Comparison of ENCODE assay signal across 31 cellular contexts in genomic region chr12:68003777-68004176, GRCh38. TPM values are rescaled to one million over a fixed set of nuclear protein-coding genes. Genes with fewer than 3 reads are reported as not detected.
"Had no signal": no experiment of that assay in that cellular context is flagged by ENCODE, and none has a peak within 500 bp of the region (broad histone marks: within the 10 kb centered on the region; RNA-seq: fewer than 3 reads in every experiment).

No MANE protein-coding gene starts in this region.

- H3K36me3 Mint-ChIP-seq: activated naive CD4-positive, alpha-beta T cell treated with anti-CD3 and anti-CD28 coated beads, Interleukin-2, amount 10 ng/mL, durations not matched to agents 7 days and 5 days; brain had no signal

- ATAC-seq: activated CD4-positive, alpha-beta T cell treated with anti-CD3 and anti-CD28 coated beads for 36 hours; activated naive CD4-positive, alpha-beta T cell treated with anti-CD3 and anti-CD28 coated beads, Interleukin-2, amount 50 U/mL, for 72 hours; effector memory CD8-positive, alpha-beta T cell; foreskin keratinocyte; gastrocnemius medialis; heart left ventricle; T-helper 17 cell had no signal

- H3K4me3 Mint-ChIP-seq: activated CD4-positive, alpha-beta memory T cell treated with anti-CD3 and anti-CD28 coated beads for 36 hours; activated CD4-positive, alpha-beta T cell treated with anti-CD3 and anti-CD28 coated beads for 36 hours; activated CD4-positive, alpha-beta T cell treated with anti-CD3 and anti-CD28 coated beads, Interleukin-2, amount 10 ng/mL, durations not matched to agents 24 days and 14 days; activated naive CD4-positive, alpha-beta T cell treated with anti-CD3 and anti-CD28 coated beads, Interleukin-2, amount 10 ng/mL, durations not matched to agents 7 days and 5 days; activated naive CD8-positive, alpha-beta T cell treated with anti-CD3 and anti-CD28 coated beads, Interleukin-2, amount 10 ng/mL, durations not matched to agents 7 days and 5 days; activated T-helper 1 cell treated with anti-CD3 and anti-CD28 coated beads, Interleukin-12 subunit alpha, Interleukin-12 subunit beta, Interleukin-2, Interleukin-4 antibody, amounts not matched to agents 30 ng/mL and 10 ng/mL and 1 ng/mL, durations not matched to agents 14 hours and 24 hours and 36 hours; brain; effector memory CD8-positive, alpha-beta T cell; T-helper 17 cell; T-helper 2 cell treated with Interferon-gamma antibody and Interleukin-4, amounts not matched to agents 5 μg/mL and 100 μg/mL, for 36 hours had no signal

- H3K9me3 Mint-ChIP-seq: activated CD4-positive, alpha-beta memory T cell treated with anti-CD3 and anti-CD28 coated beads for 36 hours; activated naive CD4-positive, alpha-beta T cell treated with anti-CD3 and anti-CD28 coated beads, Interleukin-2, amount 10 ng/mL, durations not matched to agents 7 days and 5 days; activated naive CD8-positive, alpha-beta T cell treated with anti-CD3 and anti-CD28 coated beads, Interleukin-2, amount 10 ng/mL, durations not matched to agents 7 days and 5 days; activated T-helper 1 cell treated with anti-CD3 and anti-CD28 coated beads, Interleukin-12 subunit alpha, Interleukin-12 subunit beta, Interleukin-2, Interleukin-4 antibody, amounts not matched to agents 30 ng/mL and 10 ng/mL and 1 ng/mL, durations not matched to agents 14 hours and 24 hours and 36 hours; activated T-helper 2 cell treated with anti-CD3 and anti-CD28 coated beads, Interferon-gamma antibody, Interleukin-2, Interleukin-4, amounts not matched to agents 10 μg/mL and 5 μg/mL and 100 μg/mL, durations not matched to agents 14 hours and 24 hours and 36 hours; effector memory CD8-positive, alpha-beta T cell; T-helper 2 cell treated with Interferon-gamma antibody and Interleukin-4, amounts not matched to agents 5 μg/mL and 100 μg/mL, for 36 hours had no signal

- H3K27ac Mint-ChIP-seq: activated CD4-positive, alpha-beta memory T cell treated with anti-CD3 and anti-CD28 coated beads for 36 hours; activated CD4-positive, alpha-beta T cell treated with anti-CD3 and anti-CD28 coated beads for 36 hours; activated CD4-positive, alpha-beta T cell treated with anti-CD3 and anti-CD28 coated beads, Interleukin-2, amount 10 ng/mL, durations not matched to agents 24 days and 14 days; activated naive CD4-positive, alpha-beta T cell treated with anti-CD3 and anti-CD28 coated beads, Interleukin-2, amount 10 ng/mL, durations not matched to agents 7 days and 5 days; activated naive CD4-positive, alpha-beta T cell treated with anti-CD3 and anti-CD28 coated beads, Interleukin-2, amount 50 U/mL, for 72 hours; activated naive CD8-positive, alpha-beta T cell treated with anti-CD3 and anti-CD28 coated beads, Interleukin-2, amount 10 ng/mL, durations not matched to agents 7 days and 5 days; activated T-helper 1 cell treated with anti-CD3 and anti-CD28 coated beads, Interleukin-12 subunit alpha, Interleukin-12 subunit beta, Interleukin-2, Interleukin-4 antibody, amounts not matched to agents 30 ng/mL and 10 ng/mL and 1 ng/mL, durations not matched to agents 14 hours and 24 hours and 36 hours; activated T-helper 2 cell treated with anti-CD3 and anti-CD28 coated beads, Interferon-gamma antibody, Interleukin-2, Interleukin-4, amounts not matched to agents 10 μg/mL and 5 μg/mL and 100 μg/mL, durations not matched to agents 14 hours and 24 hours and 36 hours; brain; T-helper 17 cell; T-helper 2 cell treated with Interferon-gamma antibody and Interleukin-4, amounts not matched to agents 5 μg/mL and 100 μg/mL, for 36 hours had no signal

- H3K27me3 Mint-ChIP-seq: activated CD4-positive, alpha-beta memory T cell treated with anti-CD3 and anti-CD28 coated beads for 36 hours; activated CD4-positive, alpha-beta T cell treated with anti-CD3 and anti-CD28 coated beads for 36 hours; activated CD4-positive, alpha-beta T cell treated with anti-CD3 and anti-CD28 coated beads, Interleukin-2, amount 10 ng/mL, durations not matched to agents 24 days and 14 days; activated naive CD4-positive, alpha-beta T cell treated with anti-CD3 and anti-CD28 coated beads, Interleukin-2, amount 10 ng/mL, durations not matched to agents 7 days and 5 days; brain; effector memory CD8-positive, alpha-beta T cell; T-helper 17 cell had no signal

- DNase-seq: activated CD4-positive, alpha-beta memory T cell treated with anti-CD3 and anti-CD28 coated beads for 36 hours; activated CD4-positive, alpha-beta T cell treated with anti-CD3 and anti-CD28 coated beads for 36 hours; activated CD4-positive, alpha-beta T cell treated with anti-CD3 and anti-CD28 coated beads, Interleukin-2, amount 10 ng/mL, durations not matched to agents 24 days and 14 days; activated CD4-positive, CD25-positive, alpha-beta regulatory T cell; activated CD4-positive, CD25-positive, alpha-beta regulatory T cell treated with anti-CD3 and anti-CD28 coated beads, Interleukin-2, amount 50 U/mL, for 72 hours; activated CD8-positive, alpha-beta memory T cell treated with anti-CD3 and anti-CD28 coated beads, Interleukin-2, amount 50 U/mL, for 48 hours; activated effector memory CD4-positive, alpha-beta T cell treated with anti-CD3 and anti-CD28 coated beads, Interleukin-2, amount 50 U/mL, for 16 hours; activated naive CD4-positive, alpha-beta T cell treated with anti-CD3 and anti-CD28 coated beads, Interleukin-2, amount 10 ng/mL, durations not matched to agents 7 days and 5 days; activated naive CD8-positive, alpha-beta T cell treated with anti-CD3 and anti-CD28 coated beads, Interleukin-2, amount 10 ng/mL, durations not matched to agents 7 days and 5 days; activated T-cell treated with anti-CD3 and anti-CD28 coated beads for 4 hours; activated T-cell treated with anti-CD3 and anti-CD28 coated beads, Interleukin-2, amount 50 U/mL, for 48 hours; cortex of kidney; dermis blood vessel endothelial cell; effector CD4-positive, alpha-beta T cell; effector memory CD8-positive, alpha-beta T cell; erythroblast; foreskin keratinocyte; gastrocnemius medialis; glutamatergic neuron; heart left ventricle; T-helper 1 cell; T-helper 17 cell; T1000 had no signal

- H3K4me1 Mint-ChIP-seq: activated CD4-positive, alpha-beta T cell treated with anti-CD3 and anti-CD28 coated beads for 36 hours; activated naive CD4-positive, alpha-beta T cell treated with anti-CD3 and anti-CD28 coated beads, Interleukin-2, amount 10 ng/mL, durations not matched to agents 7 days and 5 days; T-helper 17 cell had no signal

RNA-seq across cellular contexts. Expression of gene IFNG-AS1, which starts 14.5 kb away (rescaled TPM):
- total RNA-seq: activated CD4-positive, alpha-beta T cell treated with anti-CD3 and anti-CD28 coated beads, Interleukin-2, amount 10 ng/mL, durations not matched to agents 24 days and 14 days; activated T-helper 2 cell treated with anti-CD3 and anti-CD28 coated beads, Interferon-gamma antibody, Interleukin-2, Interleukin-4, amounts not matched to agents 10 μg/mL and 5 μg/mL and 100 μg/mL, durations not matched to agents 14 hours and 24 hours and 36 hours; ascending aorta; bronchial epithelial cell; dermis blood vessel endothelial cell; esophagus muscularis mucosa; foreskin keratinocyte; gastrocnemius medialis had no signal
